Comparison of ENCODE assay signal across 1 cellular context in the genomic region with DNA sequence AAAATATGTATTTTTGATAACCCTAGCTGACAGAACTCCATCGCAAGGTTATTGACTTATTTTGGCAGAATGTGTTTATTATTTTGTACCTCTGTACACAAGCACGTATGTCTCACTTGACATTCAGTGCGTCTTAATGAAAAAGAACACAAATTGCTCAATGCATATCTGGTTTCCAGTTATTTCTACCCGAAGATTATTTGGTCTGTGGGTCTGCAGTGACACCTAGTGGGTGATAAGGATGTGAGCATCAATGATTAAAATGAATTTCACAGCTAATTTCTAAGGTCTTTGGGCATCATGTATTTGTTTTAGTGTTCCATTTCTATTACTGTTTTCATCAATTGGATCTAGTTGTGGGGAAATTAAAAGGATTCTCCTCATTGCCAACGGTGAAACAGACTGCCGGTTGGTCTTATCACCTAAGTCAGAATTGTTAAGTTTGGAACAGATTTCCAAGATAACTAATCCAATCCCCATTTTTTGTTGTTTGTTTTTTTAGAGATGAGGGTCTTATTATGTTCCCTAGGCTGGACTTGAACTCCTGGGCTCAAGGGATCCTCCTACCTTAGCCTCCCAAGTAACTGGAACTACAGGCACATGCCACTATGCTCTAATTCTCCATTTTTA.
TF ChIP-seq lines count a peak whose summit lies in the region.

No MANE protein-coding gene starts in this region.

TF ChIP-seq in K562, 482 proteins besides CTCF, POLR2A, EP300 and RAD21 (continued from another document):
- TF ChIP-seq ARID2 (IDR thresholded peaks at IDR 0.05) (0 out of 2 replicates have a peak, but pooled peaks have one; percentile 17), HDAC3 (IDR thresholded peaks at IDR 0.05; ENCODE audit: borderline replicate concordance, partially characterized antibody) (peak; percentile 7), CGGBP1 (CRISPR knock-in tag; IDR thresholded peaks at IDR 0.05) (no peak), ZBTB5 (IDR thresholded peaks at IDR 0.05) (no peak), ILF3 (IDR thresholded peaks at IDR 0.05; ENCODE audit: borderline replicate concordance) (peak; percentile 49; the same call in 1 of the 2 replicates), ARID3A (IDR thresholded peaks at IDR 0.05; ENCODE audit: borderline replicate concordance, low read depth, low read length) (peak; percentile 94), POLR2AphosphoS5 (IDR thresholded peaks at IDR 0.05; ENCODE audit: control insufficient read depth, insufficient read depth, low read depth, low read length) (no peak), EGR1 (conservative IDR thresholded peaks at IDR 0.05) (no peak), HNRNPL (IDR thresholded peaks at IDR 0.05; ENCODE audit: low read depth, low read length) (no peak), WHSC1 (IDR thresholded peaks at IDR 0.05; ENCODE audit: low read length) (no peak), RCOR1 (IDR thresholded peaks at IDR 0.05; ENCODE audit: borderline replicate concordance in 1 of 2, low read depth in 2 of 2, low read length in 2 of 2) (peak in 1 of 2 experiments; percentile 44; a peak in 1 of 4 replicates), TGIF2 (CRISPR knock-in tag; IDR thresholded peaks at IDR 0.05) (no peak), TAF15 (IDR thresholded peaks at IDR 0.05; ENCODE audit: low read depth, low read length) (no peak), ZNF655 (CRISPR knock-in tag; IDR thresholded peaks at IDR 0.05) (no peak), KLF16 (IDR thresholded peaks at IDR 0.05) (0 out of 2 replicates have a peak, but pooled peaks have one; percentile 26), RBM34 (IDR thresholded peaks at IDR 0.05; ENCODE audit: borderline replicate concordance, insufficient read depth, low read length) (no peak), MAFF (IDR thresholded peaks at IDR 0.05; ENCODE audit: low read length) (no peak), ZNF518B (CRISPR knock-in tag; IDR thresholded peaks at IDR 0.05) (no peak), NCOR1 (IDR thresholded peaks at IDR 0.05) (peak; percentile 17; the same call in 1 of the 2 replicates), NONO (IDR thresholded peaks at IDR 0.05; ENCODE audit: low read depth in 2 of 2, low read length in 1 of 2) (0 out of 4 replicates have a peak, but pooled peaks of 1 of the 2 experiments have one; percentile 22), PBX2 (CRISPR knock-in tag; IDR thresholded peaks at IDR 0.05; ENCODE audit: low read depth) (no peak), PBX2 (tag; conservative IDR thresholded peaks at IDR 0.05; ENCODE audit: low read depth) (no peak), ZNF311 (CRISPR knock-in tag; IDR thresholded peaks at IDR 0.05) (no peak), SRSF7 (optimal IDR thresholded peaks at IDR 0.05; ENCODE audit: low read depth, low read length) (no peak), FOXA3 (CRISPR knock-in tag; conservative IDR thresholded peaks at IDR 0.05 in 1 of 2, IDR thresholded peaks at IDR 0.05 in 1 of 2) (no peak), SLC30A9 (CRISPR knock-in tag; IDR thresholded peaks at IDR 0.05) (no peak), CBX8 (IDR thresholded peaks at IDR 0.05; ENCODE audit: borderline replicate concordance, extremely low read depth, low read depth, low read length, poor library complexity, severe bottlenecking) (no peak), CREB1 (IDR thresholded peaks at IDR 0.05) (no peak), CREB1 (CRISPR knock-in tag; IDR thresholded peaks at IDR 0.05) (no peak), JUND (IDR thresholded peaks at IDR 0.05; ENCODE audit: borderline replicate concordance, low read depth, low read length) (0 out of 2 replicates have a peak, but pooled peaks have one; percentile 13), JUND (tag; IDR thresholded peaks at IDR 0.05; ENCODE audit: borderline replicate concordance, low read depth, low read length) (no peak), CHD2 (IDR thresholded peaks at IDR 0.05; ENCODE audit: low read depth, low read length) (no peak), MAZ (CRISPR knock-in tag; conservative IDR thresholded peaks at IDR 0.05 in 1 of 2, IDR thresholded peaks at IDR 0.05 in 1 of 2) (0 out of 4 replicates have a peak, but pooled peaks of 1 of the 2 experiments have one; percentile 10), ZC3H8 (IDR thresholded peaks at IDR 0.05) (no peak), GATA2 (CRISPR knock-in tag; IDR thresholded peaks at IDR 0.05) (peak; percentile 43; the same call in 1 of the 2 replicates), CREM (IDR thresholded peaks at IDR 0.05; ENCODE audit: low read depth) (no peak), ZNF79 (CRISPR knock-in tag; IDR thresholded peaks at IDR 0.05; ENCODE audit: low read depth) (no peak), CC2D1A (IDR thresholded peaks at IDR 0.05) (0 out of 2 replicates have a peak, but pooled peaks have one; percentile 20), SMC3 (conservative IDR thresholded peaks at IDR 0.05; ENCODE audit: insufficient read depth, low read depth, low read length) (peak; percentile 78), ZNF3 (CRISPR knock-in tag; IDR thresholded peaks at IDR 0.05) (no peak), EP400 (IDR thresholded peaks at IDR 0.05) (0 out of 2 replicates have a peak, but pooled peaks have one; percentile 2), ZNF507 (tag; conservative IDR thresholded peaks at IDR 0.05) (no peak), HDAC6 (IDR thresholded peaks at IDR 0.05; ENCODE audit: low read depth, low read length) (no peak), POLR2AphosphoS2 (IDR thresholded peaks at IDR 0.05; ENCODE audit: low read length) (peak; percentile 83), ETS2 (tag; IDR thresholded peaks at IDR 0.05; ENCODE audit: borderline replicate concordance, poor library complexity, severe bottlenecking) (no peak), HDAC8 (tag; IDR thresholded peaks at IDR 0.05) (no peak), DDX20 (tag; IDR thresholded peaks at IDR 0.05; ENCODE audit: low read depth) (peak; percentile 13; the same call in 1 of the 2 replicates), CEBPG (CRISPR knock-in tag; IDR thresholded peaks at IDR 0.05) (0 out of 2 replicates have a peak, but pooled peaks have one; percentile 44), CEBPG (tag; conservative IDR thresholded peaks at IDR 0.05 in 1 of 2, IDR thresholded peaks at IDR 0.05 in 1 of 2) (peak; percentile 82 to 94), DIDO1 (tag; IDR thresholded peaks at IDR 0.05; ENCODE audit: low read depth) (no peak)
- TF ChIP-seq, protein P1, sequence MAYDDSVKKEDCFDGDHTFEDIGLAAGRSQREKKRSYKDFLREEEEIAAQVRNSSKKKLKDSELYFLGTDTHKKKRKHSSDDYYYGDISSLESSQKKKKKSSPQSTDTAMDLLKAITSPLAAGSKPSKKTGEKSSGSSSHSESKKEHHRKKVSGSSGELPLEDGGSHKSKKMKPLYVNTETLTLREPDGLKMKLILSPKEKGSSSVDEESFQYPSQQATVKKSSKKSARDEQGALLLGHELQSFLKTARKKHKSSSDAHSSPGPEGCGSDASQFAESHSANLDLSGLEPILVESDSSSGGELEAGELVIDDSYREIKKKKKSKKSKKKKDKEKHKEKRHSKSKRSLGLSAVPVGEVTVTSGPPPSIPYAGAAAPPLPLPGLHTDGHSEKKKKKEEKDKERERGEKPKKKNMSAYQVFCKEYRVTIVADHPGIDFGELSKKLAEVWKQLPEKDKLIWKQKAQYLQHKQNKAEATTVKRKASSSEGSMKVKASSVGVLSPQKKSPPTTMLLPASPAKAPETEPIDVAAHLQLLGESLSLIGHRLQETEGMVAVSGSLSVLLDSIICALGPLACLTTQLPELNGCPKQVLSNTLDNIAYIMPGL (CRISPR knock-in tag; IDR thresholded peaks at IDR 0.05), result 0 out of 2 replicates have a peak, but pooled peaks have one; percentile 39
- TF ChIP-seq, protein P2, sequence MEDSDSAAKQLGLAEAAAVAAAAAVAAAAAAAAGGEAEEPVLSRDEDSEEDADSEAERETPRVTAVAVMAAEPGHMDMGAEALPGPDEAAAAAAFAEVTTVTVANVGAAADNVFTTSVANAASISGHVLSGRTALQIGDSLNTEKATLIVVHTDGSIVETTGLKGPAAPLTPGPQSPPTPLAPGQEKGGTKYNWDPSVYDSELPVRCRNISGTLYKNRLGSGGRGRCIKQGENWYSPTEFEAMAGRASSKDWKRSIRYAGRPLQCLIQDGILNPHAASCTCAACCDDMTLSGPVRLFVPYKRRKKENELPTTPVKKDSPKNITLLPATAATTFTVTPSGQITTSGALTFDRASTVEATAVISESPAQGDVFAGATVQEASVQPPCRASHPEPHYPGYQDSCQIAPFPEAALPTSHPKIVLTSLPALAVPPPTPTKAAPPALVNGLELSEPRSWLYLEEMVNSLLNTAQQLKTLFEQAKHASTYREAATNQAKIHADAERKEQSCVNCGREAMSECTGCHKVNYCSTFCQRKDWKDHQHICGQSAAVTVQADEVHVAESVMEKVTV (CRISPR knock-in tag; IDR thresholded peaks at IDR 0.05), result peak; percentile 85; the same call in 1 of the 2 replicates
TF ChIP-seq in K562: peak in this region for 22.
